Comparison of ENCODE assay signal across 17 cellular contexts in the genomic region with DNA sequence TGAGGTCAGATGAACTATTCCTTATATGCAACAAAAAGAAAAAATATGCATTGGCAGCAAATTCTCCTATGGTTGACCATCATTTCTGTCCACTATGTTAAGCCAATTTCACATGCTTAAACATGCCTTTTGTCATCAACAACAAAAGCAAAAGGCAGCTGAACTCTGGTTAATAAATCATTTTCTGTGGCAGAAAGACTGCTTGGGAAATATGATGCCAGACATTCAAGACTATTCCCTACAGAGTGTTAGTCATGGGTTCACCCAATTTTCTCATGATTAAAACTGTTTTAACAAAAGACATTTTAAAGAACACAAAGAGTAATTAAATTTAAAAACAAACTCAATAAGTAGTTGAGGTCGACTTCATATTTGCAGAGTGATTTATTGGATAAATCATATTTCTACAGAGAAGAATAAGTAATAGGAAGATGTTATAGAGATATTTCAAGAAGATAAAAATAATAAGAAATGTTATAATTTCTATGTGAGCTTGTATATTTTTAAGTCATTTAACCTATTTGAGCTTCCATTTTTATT.
"Had no signal": no experiment of that assay in that cellular context is flagged by ENCODE, and none has a peak within 500 bp of the region (broad histone marks: within the 10 kb centered on the region; RNA-seq: fewer than 3 reads in every experiment).

No MANE protein-coding gene starts in this region.

- H3K9me3 ChIP-seq: gastrocnemius medialis, lower lobe of right lung, upper lobe of left lung had no signal

- H3K4me3 ChIP-seq: gastrocnemius medialis, heart right ventricle, lower lobe of right lung, upper lobe of left lung had no signal

- H3K36me3 Mint-ChIP-seq: activated naive CD4-positive, alpha-beta T cell treated with anti-CD3 and anti-CD28 coated beads, Interleukin-2, amount 50 U/mL, for 72 hours had no signal

- H3K27ac ChIP-seq: brain microvascular endothelial cell, gastrocnemius medialis, heart right ventricle, lower lobe of right lung, upper lobe of left lung had no signal

- H3K27me3 ChIP-seq: brain microvascular endothelial cell, gastrocnemius medialis, heart right ventricle, upper lobe of left lung had no signal

- H3K27me3 Mint-ChIP-seq: activated B cell treated with CpG ODN at 0.5 μM for 24 hours; activated CD4-positive, alpha-beta T cell treated with anti-CD3 and anti-CD28 coated beads, Interleukin-2, amount 10 ng/mL, durations not matched to agents 24 days and 14 days; dendritic cell treated with granulocyte-macrophage colony-stimulating factor and Interleukin-4, amounts not matched to agents 40 ng/mL and 50 ng/mL, for 4 days; progenitor cell of endocrine pancreas had no signal

- H3K9me3 Mint-ChIP-seq: activated CD4-positive, alpha-beta T cell treated with anti-CD3 and anti-CD28 coated beads, Interleukin-2, amount 10 ng/mL, durations not matched to agents 24 days and 14 days had no signal

- H3K36me3 ChIP-seq: brain microvascular endothelial cell, gastrocnemius medialis, heart right ventricle, lower lobe of right lung, upper lobe of left lung had no signal

- H3K4me1 ChIP-seq: gastrocnemius medialis, heart right ventricle, lower lobe of right lung, upper lobe of left lung had no signal

- H3K4me3 Mint-ChIP-seq: activated B cell treated with CpG ODN at 0.5 μM for 24 hours; activated CD4-positive, alpha-beta T cell treated with anti-CD3 and anti-CD28 coated beads, Interleukin-2, amount 10 ng/mL, durations not matched to agents 24 days and 14 days; activated T-cell treated with anti-CD3 and anti-CD28 coated beads, Interleukin-2, amount 50 U/mL, for 72 hours; dendritic cell treated with granulocyte-macrophage colony-stimulating factor and Interleukin-4, amounts not matched to agents 40 ng/mL and 50 ng/mL, for 4 days had no signal

- DNase-seq: activated B cell treated with CpG ODN at 0.5 μM for 24 hours; activated CD4-positive, alpha-beta T cell treated with anti-CD3 and anti-CD28 coated beads, Interleukin-2, amount 10 ng/mL, durations not matched to agents 24 days and 14 days; activated CD8-positive, alpha-beta memory T cell treated with anti-CD3 and anti-CD28 coated beads, Interleukin-2, amount 50 U/mL, for 48 hours; activated gamma-delta T cell; activated T-cell treated with anti-CD3 and anti-CD28 coated beads, Interleukin-2, amount 50 U/mL, for 72 hours; brain microvascular endothelial cell; effector memory CD4-positive, alpha-beta T cell; gastrocnemius medialis; heart right ventricle; left cardiac atrium; lower lobe of right lung; right cardiac atrium; stimulated activated naive CD8-positive, alpha-beta T cell treated with anti-CD3 and anti-CD28 coated beads, Interleukin-15, Interleukin-2, amounts not matched to agents 100 U/mL and 50 U/mL, for 24 hours; upper lobe of left lung had no signal

- H3K4me1 Mint-ChIP-seq: activated B cell treated with CpG ODN at 0.5 μM for 24 hours; activated CD4-positive, alpha-beta T cell treated with anti-CD3 and anti-CD28 coated beads, Interleukin-2, amount 10 ng/mL, durations not matched to agents 24 days and 14 days had no signal

- H3K27ac Mint-ChIP-seq: activated B cell treated with CpG ODN at 0.5 μM for 24 hours; activated CD4-positive, alpha-beta T cell treated with anti-CD3 and anti-CD28 coated beads, Interleukin-2, amount 10 ng/mL, durations not matched to agents 24 days and 14 days; activated naive CD4-positive, alpha-beta T cell treated with anti-CD3 and anti-CD28 coated beads, Interleukin-2, amount 50 U/mL, for 72 hours; activated T-cell treated with anti-CD3 and anti-CD28 coated beads, Interleukin-2, amount 50 U/mL, for 72 hours; dendritic cell treated with granulocyte-macrophage colony-stimulating factor and Interleukin-4, amounts not matched to agents 40 ng/mL and 50 ng/mL, for 4 days; progenitor cell of endocrine pancreas had no signal

- ATAC-seq: activated naive CD4-positive, alpha-beta T cell treated with anti-CD3 and anti-CD28 coated beads, Interleukin-2, amount 50 U/mL, for 72 hours; activated T-cell treated with anti-CD3 and anti-CD28 coated beads, Interleukin-2, amount 50 U/mL, for 72 hours; gastrocnemius medialis; heart right ventricle; left cardiac atrium; lower lobe of right lung; right cardiac atrium; stimulated activated naive CD8-positive, alpha-beta T cell treated with anti-CD3 and anti-CD28 coated beads, Interleukin-15, Interleukin-2, amounts not matched to agents 100 U/mL and 50 U/mL, for 24 hours had no signal
